24 cellular contexts compared by ENCODE assay signal in genomic region chr13:92251815-92252214, GRCh38.
"Had no signal": no experiment of that assay in that cellular context is flagged by ENCODE, and none has a peak within 500 bp of the region (broad histone marks: within the 10 kb centered on the region; RNA-seq: fewer than 3 reads in every experiment).

No MANE protein-coding gene starts in this region.

- H3K27me3 ChIP-seq: brain microvascular endothelial cell, cardiac muscle cell had no signal

- H3K4me1 Mint-ChIP-seq: activated CD8-positive, alpha-beta memory T cell treated with anti-CD3 and anti-CD28 coated beads, Interleukin-2, amount 10 ng/mL, durations not matched to agents 7 days and 5 days; activated naive CD4-positive, alpha-beta T cell treated with anti-CD3 and anti-CD28 coated beads, Interleukin-2, amount 50 U/mL, for 24 hours; WTC11 had no signal

- ATAC-seq: activated CD8-positive, alpha-beta memory T cell treated with anti-CD3 and anti-CD28 coated beads, Interleukin-2, amount 10 ng/mL, durations not matched to agents 7 days and 5 days; Panc1; Right ventricle myocardium inferior; WTC11 had no signal

- DNase-seq: activated CD4-positive, alpha-beta T cell treated with anti-CD3 and anti-CD28 coated beads for 48 hours; activated CD4-positive, alpha-beta T cell treated with anti-CD3 and anti-CD28 coated beads, Interleukin-2, amount 50 U/mL, for 4 hours; activated CD4-positive, CD25-positive, alpha-beta regulatory T cell treated with anti-CD3 and anti-CD28 coated beads, Interleukin-2, amount 50 U/mL, for 72 hours; activated CD8-positive, alpha-beta memory T cell treated with anti-CD3 and anti-CD28 coated beads, Interleukin-2, amount 10 ng/mL, durations not matched to agents 7 days and 5 days; activated effector memory CD4-positive, alpha-beta T cell treated with Interleukin-2 at 50 U/mL for 16 hours; activated naive CD4-positive, alpha-beta T cell; activated T-cell treated with anti-CD3 and anti-CD28 coated beads, Interleukin-2, amount 50 U/mL, for 24 hours; amniotic stem cell; brain microvascular endothelial cell; NCI-H1048; NCI-H146; NCI-H187 treated with DMSO at 0.1 percent for 48 hours; NCI-H2081 treated with DMSO at 0.1 percent for 48 hours; NCI-H446; NCI-H524; OCI-M1; RPMI8226 had no signal

- H3K4me3 ChIP-seq: cardiac muscle cell had no signal

- H3K27ac Mint-ChIP-seq: activated CD8-positive, alpha-beta memory T cell treated with anti-CD3 and anti-CD28 coated beads, Interleukin-2, amount 10 ng/mL, durations not matched to agents 7 days and 5 days; activated naive CD4-positive, alpha-beta T cell treated with anti-CD3 and anti-CD28 coated beads, Interleukin-2, amount 50 U/mL, for 24 hours; activated T-cell treated with anti-CD3 and anti-CD28 coated beads, Interleukin-2, amount 50 U/mL, for 24 hours; activated T-helper 1 cell treated with anti-CD3 and anti-CD28 coated beads, Interleukin-12 subunit alpha, Interleukin-12 subunit beta, Interleukin-2, Interleukin-4 antibody, amounts not matched to agents 30 ng/mL and 10 ng/mL and 1 ng/mL, durations not matched to agents 14 hours and 24 hours and 36 hours; T-helper 1 cell treated with Interleukin-12 subunit alpha and Interleukin-12 subunit beta and Interleukin-4 antibody, amounts not matched to agents 30 μg/mL and 1 μg/mL, for 36 hours; WTC11 had no signal

- H3K27me3 Mint-ChIP-seq: activated CD8-positive, alpha-beta memory T cell treated with anti-CD3 and anti-CD28 coated beads, Interleukin-2, amount 10 ng/mL, durations not matched to agents 7 days and 5 days; activated naive CD4-positive, alpha-beta T cell treated with anti-CD3 and anti-CD28 coated beads, Interleukin-2, amount 50 U/mL, for 24 hours; activated T-cell treated with anti-CD3 and anti-CD28 coated beads, Interleukin-2, amount 50 U/mL, for 24 hours had no signal

- H3K9me3 Mint-ChIP-seq: activated T-cell treated with anti-CD3 and anti-CD28 coated beads, Interleukin-2, amount 50 U/mL, for 24 hours; activated T-helper 1 cell treated with anti-CD3 and anti-CD28 coated beads, Interleukin-12 subunit alpha, Interleukin-12 subunit beta, Interleukin-2, Interleukin-4 antibody, amounts not matched to agents 30 ng/mL and 10 ng/mL and 1 ng/mL, durations not matched to agents 14 hours and 24 hours and 36 hours; T-helper 1 cell treated with Interleukin-12 subunit alpha and Interleukin-12 subunit beta and Interleukin-4 antibody, amounts not matched to agents 30 μg/mL and 1 μg/mL, for 36 hours; WTC11 had no signal

- H3K36me3 ChIP-seq: brain microvascular endothelial cell, cardiac muscle cell had no signal

- H3K27ac ChIP-seq: brain microvascular endothelial cell, cardiac muscle cell had no signal

- H3K4me3 Mint-ChIP-seq: activated CD8-positive, alpha-beta memory T cell treated with anti-CD3 and anti-CD28 coated beads, Interleukin-2, amount 10 ng/mL, durations not matched to agents 7 days and 5 days; activated naive CD4-positive, alpha-beta T cell treated with anti-CD3 and anti-CD28 coated beads, Interleukin-2, amount 50 U/mL, for 24 hours; activated T-cell treated with anti-CD3 and anti-CD28 coated beads, Interleukin-2, amount 50 U/mL, for 24 hours; activated T-helper 1 cell treated with anti-CD3 and anti-CD28 coated beads, Interleukin-12 subunit alpha, Interleukin-12 subunit beta, Interleukin-2, Interleukin-4 antibody, amounts not matched to agents 30 ng/mL and 10 ng/mL and 1 ng/mL, durations not matched to agents 14 hours and 24 hours and 36 hours; T-helper 1 cell treated with Interleukin-12 subunit alpha and Interleukin-12 subunit beta and Interleukin-4 antibody, amounts not matched to agents 30 μg/mL and 1 μg/mL, for 36 hours; WTC11 had no signal

- H3K36me3 Mint-ChIP-seq: activated CD8-positive, alpha-beta memory T cell treated with anti-CD3 and anti-CD28 coated beads, Interleukin-2, amount 10 ng/mL, durations not matched to agents 7 days and 5 days; activated naive CD4-positive, alpha-beta T cell treated with anti-CD3 and anti-CD28 coated beads, Interleukin-2, amount 50 U/mL, for 24 hours; WTC11 had no signal
